ENCODE assay signal across 15 cellular contexts in genomic region chr1:235853653-235854052, GRCh38. TPM values are rescaled to one million over a fixed set of nuclear protein-coding genes. Genes with fewer than 3 reads are reported as not detected.
DNase-seq lines count a peak whose midpoint lies in the region; ATAC-seq and TF ChIP-seq lines count a peak whose summit lies in the region.
"Had no signal": no experiment of that assay in that cellular context is flagged by ENCODE, and none has a peak within 500 bp of the region (broad histone marks: within the 10 kb centered on the region; RNA-seq: fewer than 3 reads in every experiment).

No MANE protein-coding gene starts in this region.

- no peak for DNase-seq in activated naive CD8-positive, alpha-beta T cell treated with anti-CD3 and anti-CD28 coated beads, Interleukin-2, amount 50 U/mL, for 24 hours
- DNase-seq in activated naive CD8-positive, alpha-beta T cell treated with anti-CD3 and anti-CD28 coated beads for 36 hours, result no peak
- no peak for DNase-seq in CD8-positive, alpha-beta memory T cell
- DNase-seq in naive B cell (no peak), WERI-Rb-1 (no peak), NCI-H1930 (lab: John Stamatoyannopoulos, UW) (no peak), Right ventricle myocardium inferior (ENCODE audit: missing footprints) (no peak)
- DNase-seq in stimulated activated effector memory CD8-positive, alpha-beta T cell treated with anti-CD3 and anti-CD28 coated beads, Interleukin-12 subunit alpha, Interleukin-12 subunit beta, amount 100 ng/mL, for 72 hours (ENCODE audit: low spot score in 2 of 2), result no peak
- DNase-seq: BE2C, DMS79 treated with DMSO at 0.1 percent for 48 hours, EL, GOT3, H9 had no signal

- no peak overlapping the region for H3K4me3 ChIP-seq in CD8-positive, alpha-beta memory T cell (ENCODE audit: low read length)
- H3K4me3 ChIP-seq in WERI-Rb-1 (ENCODE audit: low read depth, low read length), result no peak overlapping the region

- H3K9me3 Mint-ChIP-seq in activated naive CD8-positive, alpha-beta T cell treated with anti-CD3 and anti-CD28 coated beads, Interleukin-2, amount 50 U/mL, for 24 hours, result no peaks in the 10 kb centered on the region
- peaks cover 12% of the 10 kb centered on the region for H3K9me3 Mint-ChIP-seq in activated naive CD8-positive, alpha-beta T cell treated with anti-CD3 and anti-CD28 coated beads for 36 hours
- no peaks in the 10 kb centered on the region for H3K9me3 Mint-ChIP-seq in CD8-positive, alpha-beta memory T cell
- H3K9me3 Mint-ChIP-seq in naive B cell, result peaks cover 0 to 12% (median 4%) of the 10 kb centered on the region in 7 donors
- H3K9me3 Mint-ChIP-seq in stimulated activated effector memory CD8-positive, alpha-beta T cell treated with anti-CD3 and anti-CD28 coated beads, Interleukin-12 subunit alpha, Interleukin-12 subunit beta, amount 100 ng/mL, for 72 hours, result peaks cover 3% of the 10 kb centered on the region
- H3K9me3 Mint-ChIP-seq: H9 had no signal

- POLR2A ChIA-PET in CD8-positive, alpha-beta memory T cell (lab: Charles Lee), result interaction anchor here (1.9 kb wide), 1 partner anchor 13 kb away, joined by 4 read pairs; the partner anchor contains the start of gene LYST

- H3K27me3 Mint-ChIP-seq in activated naive CD8-positive, alpha-beta T cell treated with anti-CD3 and anti-CD28 coated beads, Interleukin-2, amount 50 U/mL, for 24 hours, result no peaks in the 10 kb centered on the region
- no peaks in the 10 kb centered on the region for H3K27me3 Mint-ChIP-seq in activated naive CD8-positive, alpha-beta T cell treated with anti-CD3 and anti-CD28 coated beads for 36 hours
- H3K27me3 Mint-ChIP-seq in CD8-positive, alpha-beta memory T cell, result no peaks in the 10 kb centered on the region
- H3K27me3 Mint-ChIP-seq in naive B cell, result no peaks in the 10 kb centered on the region
- H3K27me3 Mint-ChIP-seq: IgD-negative memory B cell had no signal

- CTCF ChIA-PET in CD8-positive, alpha-beta memory T cell (lab: Charles Lee), result interaction anchor here (1.7 kb wide), 1 partner anchor 118 kb away, joined by 6 read pairs; no protein-coding TSS in a partner anchor

- peaks cover 64% of the 10 kb centered on the region for H3K4me1 Mint-ChIP-seq in activated naive CD8-positive, alpha-beta T cell treated with anti-CD3 and anti-CD28 coated beads, Interleukin-2, amount 50 U/mL, for 24 hours
- H3K4me1 Mint-ChIP-seq in activated naive CD8-positive, alpha-beta T cell treated with anti-CD3 and anti-CD28 coated beads for 36 hours, result peaks cover 73% of the 10 kb centered on the region
- peaks cover 70 to 80% (median 71%) of the 10 kb centered on the region in 3 donors for H3K4me1 Mint-ChIP-seq in CD8-positive, alpha-beta memory T cell
- peaks cover 60 to 81% (median 60%) of the 10 kb centered on the region in 3 donors for H3K4me1 Mint-ChIP-seq in naive B cell
- peaks cover 54% of the 10 kb centered on the region for H3K4me1 Mint-ChIP-seq in stimulated activated effector memory CD8-positive, alpha-beta T cell treated with anti-CD3 and anti-CD28 coated beads, Interleukin-12 subunit alpha, Interleukin-12 subunit beta, amount 100 ng/mL, for 72 hours
- H3K4me1 Mint-ChIP-seq: H9 had no signal

- TF ChIP-seq CTCF in WERI-Rb-1 (IDR thresholded peaks at IDR 0.05; ENCODE audit: low read depth, low read length), result no peak

- no peaks in the 10 kb centered on the region for H3K9me3 ChIP-seq in CD8-positive, alpha-beta memory T cell (ENCODE audit: low read length)
- H3K9me3 ChIP-seq in WERI-Rb-1 (ENCODE audit: severe bottlenecking), result no peaks in the 10 kb centered on the region
- H3K9me3 ChIP-seq: BE2C had no signal

- peaks cover 43% of the 10 kb centered on the region for H3K36me3 Mint-ChIP-seq in activated naive CD8-positive, alpha-beta T cell treated with anti-CD3 and anti-CD28 coated beads, Interleukin-2, amount 50 U/mL, for 24 hours (ENCODE audit: low read depth)
- peaks cover 67% of the 10 kb centered on the region for H3K36me3 Mint-ChIP-seq in activated naive CD8-positive, alpha-beta T cell treated with anti-CD3 and anti-CD28 coated beads for 36 hours
- H3K36me3 Mint-ChIP-seq in CD8-positive, alpha-beta memory T cell, result peaks cover 0 to 7% (median 1%) of the 10 kb centered on the region in 3 donors
- H3K36me3 Mint-ChIP-seq in naive B cell, result peaks cover 8 to 11% of the 10 kb centered on the region in 2 donors
- peaks cover 20% of the 10 kb centered on the region for H3K36me3 Mint-ChIP-seq in stimulated activated effector memory CD8-positive, alpha-beta T cell treated with anti-CD3 and anti-CD28 coated beads, Interleukin-12 subunit alpha, Interleukin-12 subunit beta, amount 100 ng/mL, for 72 hours

- peak overlapping the region; percentile 71 for H3K27ac Mint-ChIP-seq in activated naive CD8-positive, alpha-beta T cell treated with anti-CD3 and anti-CD28 coated beads, Interleukin-2, amount 50 U/mL, for 24 hours
- no peak overlapping the region for H3K27ac Mint-ChIP-seq in activated naive CD8-positive, alpha-beta T cell treated with anti-CD3 and anti-CD28 coated beads for 36 hours
- H3K27ac Mint-ChIP-seq in CD8-positive, alpha-beta memory T cell, result peak overlapping the region in 6 of 8 donors; percentile 0 to 76 (median 19)
- H3K27ac Mint-ChIP-seq in naive B cell, result peak overlapping the region in 4 of 6 donors; percentile 35 to 87 (median 68)
- no peak overlapping the region for H3K27ac Mint-ChIP-seq in stimulated activated effector memory CD8-positive, alpha-beta T cell treated with anti-CD3 and anti-CD28 coated beads, Interleukin-12 subunit alpha, Interleukin-12 subunit beta, amount 100 ng/mL, for 72 hours
- H3K27ac Mint-ChIP-seq: H9, IgD-negative memory B cell had no signal

- H3K27ac ChIP-seq in CD8-positive, alpha-beta memory T cell (ENCODE audit: low read depth, low read length), result no peak overlapping the region
- H3K27ac ChIP-seq in WERI-Rb-1, result no peak overlapping the region
- H3K27ac ChIP-seq: C4-2B had no signal

- ATAC-seq in activated naive CD8-positive, alpha-beta T cell treated with anti-CD3 and anti-CD28 coated beads, Interleukin-2, amount 50 U/mL, for 24 hours, result no peak
- ATAC-seq in naive B cell (ENCODE audit: low read depth in 2 of 2) (no peak), Right ventricle myocardium inferior (no peak)
- no peak for ATAC-seq in stimulated activated effector memory CD8-positive, alpha-beta T cell treated with anti-CD3 and anti-CD28 coated beads, Interleukin-12 subunit alpha, Interleukin-12 subunit beta, amount 100 ng/mL, for 72 hours

- H3K27me3 ChIP-seq in CD8-positive, alpha-beta memory T cell (ENCODE audit: insufficient read depth, low read length, poor library complexity, severe bottlenecking), result no peaks in the 10 kb centered on the region
- no peaks in the 10 kb centered on the region for H3K27me3 ChIP-seq in WERI-Rb-1 (ENCODE audit: insufficient read depth, low read depth, severe bottlenecking)
- H3K27me3 ChIP-seq: BE2C had no signal

- intact Hi-C loops in Right ventricle myocardium inferior (cut with DNase I), result no loop called here

- H3K4me3 Mint-ChIP-seq in activated naive CD8-positive, alpha-beta T cell treated with anti-CD3 and anti-CD28 coated beads, Interleukin-2, amount 50 U/mL, for 24 hours, result peak overlapping the region; percentile 7
- no peak overlapping the region for H3K4me3 Mint-ChIP-seq in activated naive CD8-positive, alpha-beta T cell treated with anti-CD3 and anti-CD28 coated beads for 36 hours
- peak overlapping the region in 3 of 7 donors; percentile 23 to 63 (median 30) for H3K4me3 Mint-ChIP-seq in CD8-positive, alpha-beta memory T cell
- H3K4me3 Mint-ChIP-seq in naive B cell, result peak overlapping the region in 1 of 8 donors; percentile 7
- H3K4me3 Mint-ChIP-seq in stimulated activated effector memory CD8-positive, alpha-beta T cell treated with anti-CD3 and anti-CD28 coated beads, Interleukin-12 subunit alpha, Interleukin-12 subunit beta, amount 100 ng/mL, for 72 hours, result peak overlapping the region; percentile 11
- H3K4me3 Mint-ChIP-seq: H9, IgD-negative memory B cell had no signal

- no peaks in the 10 kb centered on the region for H3K36me3 ChIP-seq in CD8-positive, alpha-beta memory T cell (ENCODE audit: insufficient read depth, low read length)
- no peaks in the 10 kb centered on the region for H3K36me3 ChIP-seq in WERI-Rb-1
- H3K36me3 ChIP-seq: BE2C had no signal

- peaks cover 37% of the 10 kb centered on the region for H3K4me1 ChIP-seq in CD8-positive, alpha-beta memory T cell (ENCODE audit: insufficient read depth, low read length)

RNA-seq across cellular contexts. Expression of gene LYST, which starts 13.1 kb away (rescaled TPM):
- total RNA-seq in activated naive CD8-positive, alpha-beta T cell treated with anti-CD3 and anti-CD28 coated beads for 36 hours, result 10 to 100 TPM; 63.8 to 76.2 TPM
- 10 to 100 TPM; 76.9 to 79.9 TPM for total RNA-seq in CD8-positive, alpha-beta memory T cell
- polyA plus RNA-seq in CD8-positive, alpha-beta memory T cell, result 24.1 TPM
- 10 to 100 TPM; 50.1 to 71.6 (median 65.3) TPM for polyA plus RNA-seq in naive B cell (ENCODE audit: low read depth in 6 of 6)
- 10.6 TPM for total RNA-seq in Right ventricle myocardium inferior

Comparison
In these comparisons a context has a peak if more than half of its experiments do, and no peak if none do; other contexts are left out.
1. H3K27ac Mint-ChIP-seq: peak in activated naive CD8-positive, alpha-beta T cell treated with anti-CD3 and anti-CD28 coated beads, Interleukin-2, amount 50 U/mL, for 24 hours (single experiment), CD8-positive, alpha-beta memory T cell (6 of 8) and naive B cell (4 of 6); none in activated naive CD8-positive, alpha-beta T cell treated with anti-CD3 and anti-CD28 coated beads for 36 hours (single experiment) and stimulated activated effector memory CD8-positive, alpha-beta T cell treated with anti-CD3 and anti-CD28 coated beads, Interleukin-12 subunit alpha, Interleukin-12 subunit beta, amount 100 ng/mL, for 72 hours (single experiment).